ENCODE assay signal across 16 cellular contexts in genomic region chr3:139491027-139491700, GRCh38. TPM values are rescaled to one million over a fixed set of nuclear protein-coding genes. Genes with fewer than 3 reads are reported as not detected.
DNase-seq lines count a peak whose midpoint lies in the region; ATAC-seq, FAIRE-seq and TF ChIP-seq lines count a peak whose summit lies in the region.
"Had no signal": no experiment of that assay in that cellular context is flagged by ENCODE, and none has a peak within 500 bp of the region (broad histone marks: within the 10 kb centered on the region; RNA-seq: fewer than 3 reads in every experiment).

No MANE protein-coding gene starts in this region.

- no peaks in the 10 kb centered on the region for H3K27me3 ChIP-seq in lower lobe of right lung (ENCODE audit: low read depth)
- H3K27me3 ChIP-seq: esophagus squamous epithelium had no signal

- no peak for FAIRE-seq in urothelium cell line (lab: Jason Lieb, UNC)

- H3K9me3 Mint-ChIP-seq in activated CD4-positive, alpha-beta memory T cell treated with anti-CD3 and anti-CD28 coated beads for 36 hours = peaks cover 28% of the 10 kb centered on the region

- H3K36me3 ChIP-seq in lower lobe of right lung = no peaks in the 10 kb centered on the region
- H3K36me3 ChIP-seq: esophagus squamous epithelium had no signal

- H3K9me3 ChIP-seq in lower lobe of right lung = no peaks in the 10 kb centered on the region
- H3K9me3 ChIP-seq: esophagus squamous epithelium had no signal

- CTCF ChIA-PET in activated CD4-positive, alpha-beta memory T cell treated with anti-CD3 and anti-CD28 coated beads for 36 hours (lab: Charles Lee) = no interaction called here

- ATAC-seq in lower lobe of right lung = peak; percentile 81 to 86

- H3K4me1 ChIP-seq in lower lobe of right lung = no peaks in the 10 kb centered on the region
- H3K4me1 ChIP-seq: esophagus squamous epithelium had no signal

- no peak overlapping the region for H3K4me3 ChIP-seq in lower lobe of right lung
- H3K4me3 ChIP-seq: esophagus squamous epithelium had no signal

- H3K27me3 Mint-ChIP-seq in activated CD4-positive, alpha-beta memory T cell treated with anti-CD3 and anti-CD28 coated beads for 36 hours = no peaks in the 10 kb centered on the region
- H3K27me3 Mint-ChIP-seq: stimulated activated naive CD8-positive, alpha-beta T cell treated with anti-CD3 and anti-CD28 coated beads, Interleukin-15, Interleukin-2, amounts not matched to agents 100 ng/mL and 50 ng/mL, for 24 hours had no signal

- no peak overlapping the region for H3K27ac Mint-ChIP-seq in activated CD4-positive, alpha-beta memory T cell treated with anti-CD3 and anti-CD28 coated beads for 36 hours
- H3K27ac Mint-ChIP-seq: activated naive CD4-positive, alpha-beta T cell treated with anti-CD3 and anti-CD28 coated beads, Interleukin-2, amount 10 ng/mL, durations not matched to agents 7 days and 5 days; stimulated activated naive CD8-positive, alpha-beta T cell treated with anti-CD3 and anti-CD28 coated beads, Interleukin-15, Interleukin-2, amounts not matched to agents 100 ng/mL and 50 ng/mL, for 24 hours had no signal

- H3K4me3 Mint-ChIP-seq in activated CD4-positive, alpha-beta memory T cell treated with anti-CD3 and anti-CD28 coated beads for 36 hours = no peak overlapping the region
- H3K4me3 Mint-ChIP-seq: activated naive CD4-positive, alpha-beta T cell treated with anti-CD3 and anti-CD28 coated beads, Interleukin-2, amount 10 ng/mL, durations not matched to agents 7 days and 5 days; stimulated activated naive CD8-positive, alpha-beta T cell treated with anti-CD3 and anti-CD28 coated beads, Interleukin-15, Interleukin-2, amounts not matched to agents 100 ng/mL and 50 ng/mL, for 24 hours had no signal

- intact Hi-C loops in lower lobe of right lung (cut with DNase I) = no loop called here
- intact Hi-C loops in activated CD4-positive, alpha-beta memory T cell treated with anti-CD3 and anti-CD28 coated beads for 36 hours (cut with micrococcal nuclease) = no loop called here

- TF ChIP-seq CTCF in lower lobe of right lung (IDR thresholded peaks at IDR 0.05) = no peak

- H3K27ac ChIP-seq in lower lobe of right lung = no peak overlapping the region
- H3K27ac ChIP-seq: C4-2B, esophagus squamous epithelium, KMS-11 had no signal

- POLR2A ChIA-PET in activated CD4-positive, alpha-beta memory T cell treated with anti-CD3 and anti-CD28 coated beads for 36 hours (lab: Charles Lee) = no interaction called here

- H3K36me3 Mint-ChIP-seq in activated CD4-positive, alpha-beta memory T cell treated with anti-CD3 and anti-CD28 coated beads for 36 hours = peaks cover 11% of the 10 kb centered on the region
- H3K36me3 Mint-ChIP-seq: activated naive CD4-positive, alpha-beta T cell treated with anti-CD3 and anti-CD28 coated beads, Interleukin-2, amount 10 ng/mL, durations not matched to agents 7 days and 5 days had no signal

- DNase-seq in ELF-1 (ENCODE audit: low read depth, low spot score) (peak; percentile 75), NCI-H146 treated with DMSO at 0.1 percent for 48 hours (lab: John Stamatoyannopoulos, UW; ENCODE audit: unreplicated experiment) (peak; percentile 99), SHP77 (lab: John Stamatoyannopoulos, UW) (peak; percentile 19 to 61), lower lobe of right lung (no peak), urothelium cell line (ENCODE audit: low spot score) (no peak), T-helper 9 cell (no peak)
- DNase-seq in activated CD4-positive, alpha-beta memory T cell treated with anti-CD3 and anti-CD28 coated beads for 36 hours = no peak
- DNase-seq: activated naive CD4-positive, alpha-beta T cell treated with anti-CD3 and anti-CD28 coated beads, Interleukin-2, amount 10 ng/mL, durations not matched to agents 7 days and 5 days; esophagus squamous epithelium; retina; stimulated activated CD4-positive, alpha-beta T cell treated with anti-CD3 and anti-CD28 coated beads, Interleukin-4, amount 100 ng/mL, for 4 hours had no signal

- H3K4me1 Mint-ChIP-seq in activated CD4-positive, alpha-beta memory T cell treated with anti-CD3 and anti-CD28 coated beads for 36 hours (ENCODE audit: low read depth) = no peaks in the 10 kb centered on the region
- H3K4me1 Mint-ChIP-seq: activated naive CD4-positive, alpha-beta T cell treated with anti-CD3 and anti-CD28 coated beads, Interleukin-2, amount 10 ng/mL, durations not matched to agents 7 days and 5 days had no signal

RNA-seq across cellular contexts. Expression of gene RBP2, which starts 14.8 kb away (rescaled TPM):
- total RNA-seq in lower lobe of right lung = 3.1 TPM
- total RNA-seq in activated CD4-positive, alpha-beta memory T cell treated with anti-CD3 and anti-CD28 coated beads for 36 hours = not detected
- total RNA-seq: cerebellum, esophagus squamous epithelium, NCI-H460 had no signal

RNA-seq across cellular contexts. Expression of gene RBP1, which starts 48.4 kb away (rescaled TPM):
- 15.7 TPM for total RNA-seq in lower lobe of right lung
- total RNA-seq in activated CD4-positive, alpha-beta memory T cell treated with anti-CD3 and anti-CD28 coated beads for 36 hours = not detected
- total RNA-seq: NCI-H460 had no signal

Comparison
In these comparisons a context has a peak if more than half of its experiments do, and no peak if none do; other contexts are left out.
1. DNase-seq: peak in ELF-1 (single experiment), NCI-H146 treated with DMSO at 0.1 percent for 48 hours (single experiment) and SHP77 (2 of 2); none in lower lobe of right lung (single experiment), urothelium cell line (single experiment), T-helper 9 cell (single experiment) and activated CD4-positive, alpha-beta memory T cell treated with anti-CD3 and anti-CD28 coated beads for 36 hours (single experiment).
2. RNA of gene RBP1, which starts 48.4 kb away (total RNA-seq): 15.7 TPM in lower lobe of right lung (single experiment); not detected in activated CD4-positive, alpha-beta memory T cell treated with anti-CD3 and anti-CD28 coated beads for 36 hours; every median in the first group is over 10 times any median in the second.